In genomic region chr10:22805304-22805703, GRCh38 we compare ENCODE assay signal across 10 cellular contexts.
DNase-seq lines count a peak whose midpoint lies in the region; TF ChIP-seq lines count a peak whose summit lies in the region.
"Had no signal": no experiment of that assay in that cellular context is flagged by ENCODE, and none has a peak within 500 bp of the region (broad histone marks: within the 10 kb centered on the region; RNA-seq: fewer than 3 reads in every experiment).

No MANE protein-coding gene starts in this region.

- H3K9me3 ChIP-seq in spleen, result no peaks in the 10 kb centered on the region

- TF ChIP-seq CTCF in LNCAP (IDR thresholded peaks at IDR 0.05) (peak; percentile 25; the same call in 1 of the 2 replicates), spleen (IDR thresholded peaks at IDR 0.05 in 8 of 11, conservative IDR thresholded peaks at IDR 0.05 in 3 of 11) (no peak)

- no peak overlapping the region for H3K4me3 ChIP-seq in spleen

- intact Hi-C loops in spleen (cut with DNase I; ENCODE audit: low total_unique reads), result no loop called here

- peak; percentile 54 for DNase-seq in ACHN
- peak; percentile 91 for DNase-seq in SHP77 treated with DMSO at 0.1 percent for 48 hours (lab: John Stamatoyannopoulos, UW)
- DNase-seq in hepatic stellate cell (ENCODE audit: low spot score), result peak; percentile 53
- no peak for DNase-seq in spleen
- DNase-seq in NAMALWA (ENCODE audit: low spot score), result no peak
- no peak for DNase-seq in T-helper 1 cell
- no peak for DNase-seq in activated CD4-positive, CD25-positive, alpha-beta regulatory T cell treated with anti-CD3 and anti-CD28 coated beads, Interleukin-2, amount 50 U/mL, for 72 hours
- DNase-seq: Calu3; naive thymus-derived CD4-positive, alpha-beta T cell had no signal

- H3K27me3 ChIP-seq in spleen (replicated peaks in 1 of 7), result no peaks in the 10 kb centered on the region

- WGBS in spleen, 5 donors, result 56 to 74% (median 67%) methylated on average over 4 of the region's 4 CpGs

- H3K36me3 ChIP-seq in spleen, result no peaks in the 10 kb centered on the region

- H3K4me1 ChIP-seq in spleen, result no peaks in the 10 kb centered on the region

- in situ Hi-C loops in ACHN (cut with HindIII; ENCODE audit: low pct_ligation_motif_present, low pct_unique_long_range_greater_than_20kb, low sequenced_read_pairs), result no loop called here

- no peak for TF ChIP-seq POLR2A in spleen (IDR thresholded peaks at IDR 0.05)

- H3K27ac ChIP-seq in spleen, result no peak overlapping the region

Comparison
In these comparisons a context has a peak if more than half of its experiments do, and no peak if none do; other contexts are left out.
1. DNase-seq: peak in ACHN (single experiment), SHP77 treated with DMSO at 0.1 percent for 48 hours (single experiment) and hepatic stellate cell (single experiment); none in spleen (single experiment), NAMALWA (single experiment), T-helper 1 cell (0 of 5) and activated CD4-positive, CD25-positive, alpha-beta regulatory T cell treated with anti-CD3 and anti-CD28 coated beads, Interleukin-2, amount 50 U/mL, for 72 hours (single experiment).